In genomic region chr21:29730281-29730680, GRCh38 we compare ENCODE assay signal across 25 cellular contexts.
"Had no signal": no experiment of that assay in that cellular context is flagged by ENCODE, and none has a peak within 500 bp of the region (broad histone marks: within the 10 kb centered on the region; RNA-seq: fewer than 3 reads in every experiment).

No MANE protein-coding gene starts in this region.

- H3K4me3 ChIP-seq: coronary artery, esophagus squamous epithelium, gastrocnemius medialis, mucosa of descending colon, pancreas, right atrium auricular region, spleen, testis, tibial nerve, vagina had no signal

- H3K27me3 ChIP-seq: esophagus squamous epithelium, gastrocnemius medialis, neutrophil, pancreas, right atrium auricular region, spleen, testis, tibial nerve, vagina had no signal

- DNase-seq: effector memory CD8-positive, alpha-beta T cell; erythroblast; esophagus squamous epithelium; foreskin fibroblast; gastrocnemius medialis; head of caudate nucleus; kidney; mesenchymal stem cell; mucosa of descending colon; naive B cell; pancreas; spleen; stimulated activated CD4-positive, alpha-beta T cell treated with anti-CD3 and anti-CD28 coated beads, Interleukin-4, amount 100 ng/mL, for 4 hours; stimulated activated naive CD8-positive, alpha-beta T cell treated with anti-CD3 and anti-CD28 coated beads, Interleukin-15, Interleukin-2, amounts not matched to agents 100 U/mL and 50 U/mL, for 24 hours; substantia nigra; testis had no signal

- H3K4me1 ChIP-seq: esophagus squamous epithelium, gastrocnemius medialis, right atrium auricular region, testis, tibial nerve, vagina had no signal

- H3K9me3 ChIP-seq: esophagus squamous epithelium, gastrocnemius medialis, mucosa of descending colon, neutrophil, pancreas, right atrium auricular region, spleen, testis, tibial nerve, vagina had no signal

- ATAC-seq: effector memory CD8-positive, alpha-beta T cell; gastrocnemius medialis; left lobe of liver; mucosa of descending colon; natural killer cell treated with Interleukin-12 subunit alpha and Interleukin-12 subunit beta and Interleukin-15 and Interleukin-18, amount 100 ng/mL, for 72 hours; pancreas; sciatic nerve; stimulated activated memory B cell treated with anti-CD40 and anti-IgM and Interleukin-4, amounts not matched to agents 10 μg/mL and 1 μg/mL and 100 μg/mL, for 72 hours; stimulated activated naive CD8-positive, alpha-beta T cell treated with anti-CD3 and anti-CD28 coated beads, Interleukin-15, Interleukin-2, amounts not matched to agents 100 U/mL and 50 U/mL, for 24 hours had no signal

- H3K27ac ChIP-seq: coronary artery, esophagus squamous epithelium, gastrocnemius medialis, neutrophil, pancreas, right atrium auricular region, spleen, testis, tibial nerve, vagina had no signal

- H3K36me3 ChIP-seq: esophagus squamous epithelium, gastrocnemius medialis, neutrophil, pancreas, right atrium auricular region, spleen, tibial nerve, vagina had no signal
